ENCODE assay signal across 26 cellular contexts in the genomic region with DNA sequence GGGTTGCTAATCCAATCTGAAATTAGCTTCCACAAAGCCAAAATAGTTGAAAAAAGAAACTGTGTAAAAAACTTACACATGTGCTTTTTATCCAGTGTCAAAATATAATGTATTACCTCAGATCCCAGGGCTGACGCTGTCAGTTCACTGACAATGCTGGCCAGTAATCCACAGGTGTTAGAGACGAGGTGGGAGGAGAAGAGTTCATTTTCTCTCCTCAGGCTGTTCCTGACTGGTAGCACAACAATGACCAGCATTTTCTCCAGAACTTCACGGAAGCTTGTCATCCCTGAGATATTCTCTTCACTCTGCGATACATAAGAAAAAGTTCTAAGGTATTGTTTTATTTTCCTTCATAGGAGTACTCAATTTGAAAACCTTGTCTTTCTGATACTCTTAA.
"Had no signal": no experiment of that assay in that cellular context is flagged by ENCODE, and none has a peak within 500 bp of the region (broad histone marks: within the 10 kb centered on the region; RNA-seq: fewer than 3 reads in every experiment).

No MANE protein-coding gene starts in this region.

- H3K27me3 ChIP-seq: brain microvascular endothelial cell, esophagus squamous epithelium, gastroesophageal sphincter had no signal

- H3K9me3 Mint-ChIP-seq: activated CD4-positive, alpha-beta memory T cell treated with anti-CD3 and anti-CD28 coated beads, Interleukin-2, amount 10 ng/mL, durations not matched to agents 7 days and 5 days; activated CD4-positive, alpha-beta T cell treated with anti-CD3 and anti-CD28 coated beads, Interleukin-2, amount 10 ng/mL, durations not matched to agents 7 days and 5 days; activated T-cell treated with anti-CD3 and anti-CD28 coated beads, Interleukin-2, amount 50 U/mL, for 24 hours; activated T-cell treated with anti-CD3 and anti-CD28 coated beads, Interleukin-2, amount 50 U/mL, for 72 hours had no signal

- H3K4me1 ChIP-seq: esophagus squamous epithelium, gastroesophageal sphincter had no signal

- H3K4me3 Mint-ChIP-seq: activated CD4-positive, alpha-beta memory T cell treated with anti-CD3 and anti-CD28 coated beads, Interleukin-2, amount 10 ng/mL, durations not matched to agents 7 days and 5 days; activated CD4-positive, alpha-beta T cell treated with anti-CD3 and anti-CD28 coated beads for 36 hours; activated CD4-positive, alpha-beta T cell treated with anti-CD3 and anti-CD28 coated beads, Interleukin-2, amount 10 ng/mL, durations not matched to agents 7 days and 5 days; activated T-cell treated with anti-CD3 and anti-CD28 coated beads, Interleukin-2, amount 50 U/mL, for 24 hours; activated T-cell treated with anti-CD3 and anti-CD28 coated beads, Interleukin-2, amount 50 U/mL, for 72 hours had no signal

- ATAC-seq: activated CD4-positive, alpha-beta T cell treated with anti-CD3 and anti-CD28 coated beads for 36 hours; activated T-cell treated with anti-CD3 and anti-CD28 coated beads, Interleukin-2, amount 50 U/mL, for 72 hours; gastroesophageal sphincter had no signal

- H3K9me3 ChIP-seq: esophagus squamous epithelium, gastroesophageal sphincter had no signal

- H3K27me3 Mint-ChIP-seq: activated CD4-positive, alpha-beta memory T cell treated with anti-CD3 and anti-CD28 coated beads, Interleukin-2, amount 10 ng/mL, durations not matched to agents 7 days and 5 days; activated CD4-positive, alpha-beta T cell treated with anti-CD3 and anti-CD28 coated beads for 36 hours; activated CD4-positive, alpha-beta T cell treated with anti-CD3 and anti-CD28 coated beads, Interleukin-2, amount 10 ng/mL, durations not matched to agents 7 days and 5 days; activated T-cell treated with anti-CD3 and anti-CD28 coated beads, Interleukin-2, amount 50 U/mL, for 24 hours had no signal

- H3K27ac ChIP-seq: brain microvascular endothelial cell, epithelial cell of prostate, esophagus squamous epithelium, gastroesophageal sphincter had no signal

- DNase-seq: activated CD4-positive, alpha-beta memory T cell treated with anti-CD3 and anti-CD28 coated beads, Interleukin-2, amount 10 ng/mL, durations not matched to agents 7 days and 5 days; activated CD4-positive, alpha-beta T cell treated with anti-CD3 and anti-CD28 coated beads for 36 hours; activated CD4-positive, alpha-beta T cell treated with anti-CD3 and anti-CD28 coated beads, Interleukin-2, amount 10 ng/mL, durations not matched to agents 7 days and 5 days; activated CD4-positive, alpha-beta T cell treated with anti-CD3 and anti-CD28 coated beads, Interleukin-2, amount 50 U/mL, for 4 hours; activated CD4-positive, CD25-positive, alpha-beta regulatory T cell; activated CD4-positive, CD25-positive, alpha-beta regulatory T cell treated with anti-CD3 and anti-CD28 coated beads, Interleukin-2, amount 50 U/mL, for 72 hours; activated CD8-positive, alpha-beta memory T cell treated with anti-CD3 and anti-CD28 coated beads, Interleukin-2, amount 50 U/mL, for 48 hours; activated gamma-delta T cell; activated naive CD4-positive, alpha-beta T cell treated with anti-CD3 and anti-CD28 coated beads, Interleukin-2, amount 50 U/mL, for 16 hours; activated naive CD4-positive, alpha-beta T cell treated with Interleukin-2 at 50 U/mL for 16 hours; activated T-cell treated with anti-CD3 and anti-CD28 coated beads for 4 hours; activated T-cell treated with anti-CD3 and anti-CD28 coated beads, Interleukin-2, amount 50 U/mL, for 24 hours; activated T-cell treated with anti-CD3 and anti-CD28 coated beads, Interleukin-2, amount 50 U/mL, for 72 hours; amniotic stem cell; anterior cingulate cortex; brain microvascular endothelial cell; caudate nucleus; cortex of kidney; dermis blood vessel endothelial cell; effector CD8-positive, alpha-beta T cell; esophagus squamous epithelium; foreskin melanocyte; T-helper 1 cell; T-helper 2 cell had no signal

- H3K27ac Mint-ChIP-seq: activated CD4-positive, alpha-beta memory T cell treated with anti-CD3 and anti-CD28 coated beads, Interleukin-2, amount 10 ng/mL, durations not matched to agents 7 days and 5 days; activated CD4-positive, alpha-beta T cell treated with anti-CD3 and anti-CD28 coated beads for 36 hours; activated CD4-positive, alpha-beta T cell treated with anti-CD3 and anti-CD28 coated beads, Interleukin-2, amount 10 ng/mL, durations not matched to agents 7 days and 5 days; activated T-cell treated with anti-CD3 and anti-CD28 coated beads, Interleukin-2, amount 50 U/mL, for 24 hours had no signal

- H3K4me3 ChIP-seq: esophagus squamous epithelium, gastroesophageal sphincter had no signal
